In the genomic region with DNA sequence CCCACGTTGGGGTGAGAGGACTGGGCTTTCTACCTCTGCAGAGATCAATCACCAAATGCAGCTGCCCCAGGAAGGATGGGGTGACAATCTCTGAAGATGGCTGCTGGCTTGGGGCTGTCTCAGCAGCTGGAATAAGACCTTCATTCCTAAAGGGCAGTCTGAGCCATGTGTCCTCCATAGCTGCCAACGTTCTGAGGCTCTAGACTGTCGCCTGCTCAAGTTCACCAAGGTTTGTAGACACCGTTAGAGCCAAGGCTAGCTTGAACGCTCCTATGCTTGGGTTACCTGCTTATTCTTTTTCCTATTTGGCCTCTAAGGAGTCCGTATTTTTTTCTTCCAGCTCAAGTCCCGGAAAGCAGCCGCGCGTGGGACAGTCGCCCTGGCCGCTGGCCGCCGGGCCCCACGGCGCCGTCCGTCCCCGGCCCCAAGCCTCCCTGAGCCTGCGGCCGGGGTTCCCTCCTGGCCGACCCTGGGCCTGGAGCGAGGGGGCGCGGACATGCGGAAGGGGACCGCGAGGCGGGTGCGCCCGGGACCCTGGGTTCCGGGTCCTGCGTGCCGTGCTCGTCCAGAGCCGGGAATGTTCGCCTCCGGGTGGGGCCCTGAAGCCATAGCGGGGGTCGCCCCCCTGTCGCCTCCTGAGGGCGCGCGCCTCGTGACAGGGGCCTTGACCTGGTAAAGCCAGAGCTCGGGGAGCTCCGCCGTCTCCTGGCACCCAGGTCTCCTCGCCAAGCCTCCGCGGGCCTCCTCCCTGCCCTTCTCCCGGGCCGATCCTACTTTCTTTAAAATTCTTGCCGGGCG, we compare ENCODE assay signal across 14 cellular contexts. TPM values are rescaled to one million over a fixed set of nuclear protein-coding genes. Genes with fewer than 3 reads are reported as not detected.
DNase-seq lines count a peak whose midpoint lies in the region; ATAC-seq lines count a peak whose summit lies in the region.
"Had no signal": no experiment of that assay in that cellular context is flagged by ENCODE, and none has a peak within 500 bp of the region (broad histone marks: within the 10 kb centered on the region; RNA-seq: fewer than 3 reads in every experiment).

No MANE protein-coding gene starts in this region.

- H3K27ac Mint-ChIP-seq in activated naive CD8-positive, alpha-beta T cell treated with anti-CD3 and anti-CD28 coated beads, Interleukin-2, amount 10 ng/mL, durations not matched to agents 7 days and 5 days = no peak overlapping the region

- POLR2A ChIA-PET in activated naive CD8-positive, alpha-beta T cell treated with anti-CD3 and anti-CD28 coated beads, Interleukin-2, amount 10 ng/mL, durations not matched to agents 7 days and 5 days (lab: Charles Lee) = interaction anchor here (1.0 to 4.4 kb wide), 3 partner anchors 9 to 89 kb away, joined by 4 to 35 read pairs (median 15); partner anchors contain the start of genes MAN2B2 and MRFAP1

- H3K4me1 ChIP-seq in subcutaneous abdominal adipose tissue (ENCODE audit: control insufficient read depth in 5 of 5, insufficient read depth in 5 of 5, low read length in 5 of 5) = peaks cover 3 to 20% (median 12%) of the 10 kb centered on the region in 5 donors
- H3K4me1 ChIP-seq: SJCRH30 had no signal

- peak overlapping the region; percentile 63 for H3K4me3 Mint-ChIP-seq in activated naive CD8-positive, alpha-beta T cell treated with anti-CD3 and anti-CD28 coated beads, Interleukin-2, amount 10 ng/mL, durations not matched to agents 7 days and 5 days
- H3K4me3 Mint-ChIP-seq: neural crest cell had no signal

- no peaks in the 10 kb centered on the region for H3K36me3 Mint-ChIP-seq in activated naive CD8-positive, alpha-beta T cell treated with anti-CD3 and anti-CD28 coated beads, Interleukin-2, amount 10 ng/mL, durations not matched to agents 7 days and 5 days

- no peak overlapping the region for H3K27ac ChIP-seq in subcutaneous abdominal adipose tissue (ENCODE audit: low read depth, low read length)
- H3K27ac ChIP-seq: 22Rv1, SJCRH30 had no signal

- H3K27me3 ChIP-seq in subcutaneous abdominal adipose tissue (ENCODE audit: control insufficient read depth in 5 of 5, insufficient read depth in 4 of 5, low read length in 5 of 5) = peaks cover 14 to 49% (median 27%) of the 10 kb centered on the region in 5 donors
- H3K27me3 ChIP-seq: SJCRH30 had no signal

- no peaks in the 10 kb centered on the region for H3K9me3 Mint-ChIP-seq in activated naive CD8-positive, alpha-beta T cell treated with anti-CD3 and anti-CD28 coated beads, Interleukin-2, amount 10 ng/mL, durations not matched to agents 7 days and 5 days
- H3K9me3 Mint-ChIP-seq: neural crest cell had no signal

- peaks cover 44% of the 10 kb centered on the region for H3K27me3 Mint-ChIP-seq in activated naive CD8-positive, alpha-beta T cell treated with anti-CD3 and anti-CD28 coated beads, Interleukin-2, amount 10 ng/mL, durations not matched to agents 7 days and 5 days

- DNase-seq in DMS 273 (lab: John Stamatoyannopoulos, UW; ENCODE audit: unreplicated experiment) (peak; percentile 17), DMS 273 treated with DMSO at 0.1 percent for 48 hours (lab: John Stamatoyannopoulos, UW) (no peak), left lobe of liver (ENCODE audit: low spot score) (no peak), AML-193 (lab: John Stamatoyannopoulos, UW) (no peak), NCI-H345 treated with DMSO at 0.1 percent for 48 hours (lab: John Stamatoyannopoulos, UW; ENCODE audit: unreplicated experiment) (no peak)
- DNase-seq in activated naive CD8-positive, alpha-beta T cell treated with anti-CD3 and anti-CD28 coated beads, Interleukin-2, amount 10 ng/mL, durations not matched to agents 7 days and 5 days = no peak
- DNase-seq: cortex of kidney, GF-D8, NCI-H187, SJCRH30 had no signal

- peak overlapping the region in 1 of 5 donors; percentile 29 for H3K9ac ChIP-seq in subcutaneous abdominal adipose tissue (ENCODE audit: low read length in 5 of 5)

- H3K4me3 ChIP-seq in subcutaneous abdominal adipose tissue (ENCODE audit: low read depth in 1 of 5, low read length in 5 of 5) = peak overlapping the region in 4 of 5 donors; percentile 6 to 49 (median 32)
- H3K4me3 ChIP-seq: SJCRH30 had no signal

- peak; percentile 13 for ATAC-seq in activated naive CD8-positive, alpha-beta T cell treated with anti-CD3 and anti-CD28 coated beads, Interleukin-2, amount 10 ng/mL, durations not matched to agents 7 days and 5 days (ENCODE audit: low read depth)
- ATAC-seq in left lobe of liver = peak; percentile 16
- ATAC-seq in HG03354 (IDR thresholded peaks at IDR 0.05; ENCODE audit: poor library complexity, severe bottlenecking, unreplicated experiment) = no peak

- H3K36me3 ChIP-seq in subcutaneous abdominal adipose tissue (ENCODE audit: control insufficient read depth in 5 of 5, insufficient read depth in 5 of 5, low read length in 5 of 5) = no peaks in the 10 kb centered on the region
- H3K36me3 ChIP-seq: SJCRH30 had no signal

- H3K4me1 Mint-ChIP-seq in activated naive CD8-positive, alpha-beta T cell treated with anti-CD3 and anti-CD28 coated beads, Interleukin-2, amount 10 ng/mL, durations not matched to agents 7 days and 5 days = peaks cover 3% of the 10 kb centered on the region
- H3K4me1 Mint-ChIP-seq: neural crest cell had no signal

- no peaks in the 10 kb centered on the region for H3K9me3 ChIP-seq in subcutaneous abdominal adipose tissue (ENCODE audit: control insufficient read depth in 5 of 5, low read length in 5 of 5)
- H3K9me3 ChIP-seq: SJCRH30 had no signal

RNA-seq across cellular contexts. Expression of gene MRFAP1, which starts 23.3 kb away (rescaled TPM):
- 100 to 1,000 TPM; 123 to 128 TPM for total RNA-seq in activated naive CD8-positive, alpha-beta T cell treated with anti-CD3 and anti-CD28 coated beads, Interleukin-2, amount 10 ng/mL, durations not matched to agents 7 days and 5 days
- total RNA-seq in left lobe of liver = 130 TPM

RNA-seq across cellular contexts. Expression of gene S100P, which starts 29.9 kb away (rescaled TPM):
- 1 to 10 TPM in 1 of 2 experiments, not detected in 1; 1.5 TPM for total RNA-seq in activated naive CD8-positive, alpha-beta T cell treated with anti-CD3 and anti-CD28 coated beads, Interleukin-2, amount 10 ng/mL, durations not matched to agents 7 days and 5 days
- total RNA-seq in left lobe of liver = 2.3 TPM
- total RNA-seq: neural crest cell had no signal

RNA-seq across cellular contexts. Expression of gene MRFAP1L1, which starts 45.9 kb away (rescaled TPM):
- 10 to 100 TPM; 74.6 to 80.0 TPM for total RNA-seq in activated naive CD8-positive, alpha-beta T cell treated with anti-CD3 and anti-CD28 coated beads, Interleukin-2, amount 10 ng/mL, durations not matched to agents 7 days and 5 days
- total RNA-seq in left lobe of liver = 26.7 TPM

RNA-seq across cellular contexts. Expression of gene BLOC1S4, which starts 52.2 kb away (rescaled TPM):
- total RNA-seq in activated naive CD8-positive, alpha-beta T cell treated with anti-CD3 and anti-CD28 coated beads, Interleukin-2, amount 10 ng/mL, durations not matched to agents 7 days and 5 days = 10 to 100 TPM; 23.9 to 24.3 TPM
- 6.5 TPM for total RNA-seq in left lobe of liver
